Comparison of ENCODE assay signal across 9 cellular contexts in genomic region chr20:21505161-21505809, GRCh38. TPM values are rescaled to one million over a fixed set of nuclear protein-coding genes. Genes with fewer than 3 reads are reported as not detected.
DNase-seq lines count a peak whose midpoint lies in the region; ATAC-seq and TF ChIP-seq lines count a peak whose summit lies in the region.
"Had no signal": no experiment of that assay in that cellular context is flagged by ENCODE, and none has a peak within 500 bp of the region (broad histone marks: within the 10 kb centered on the region; RNA-seq: fewer than 3 reads in every experiment).

No MANE protein-coding gene starts in this region.

- no peak for TF ChIP-seq POLR2A in transverse colon (IDR thresholded peaks at IDR 0.05)

- no peak overlapping the region for H3K27ac ChIP-seq in RWPE2 (ENCODE audit: poor library complexity, severe bottlenecking)
- H3K27ac ChIP-seq in parathyroid adenoma, result no peak overlapping the region
- no peak overlapping the region for H3K27ac ChIP-seq in transverse colon

- 2% methylated on average over 29 of the region's 36 CpGs; no CpG with 5 or more reads in 1 of the 2 donors for WGBS in transverse colon (ENCODE audit: low coverage in 1 of 2), 2 donors

- intact Hi-C loops in transverse colon (cut with DNase I; ENCODE audit: low total_unique reads), result loop anchor here (2.0 to 5.0 kb wide), 2 partner anchors 268 to 644 kb away; no protein-coding TSS in a partner anchor

- DNase-seq in HS-5 (ENCODE audit: low read depth) (peak; percentile 28), RWPE2 (ENCODE audit: low spot score) (no peak), glomerular visceral epithelial cell (ENCODE audit: extremely low spot score) (peak; percentile 75), transverse colon (peak; percentile 69)
- DNase-seq in activated naive CD4-positive, alpha-beta T cell treated with Interleukin-2 at 50 U/mL for 16 hours, result peak; percentile 84

- no peaks in the 10 kb centered on the region for H3K9me3 ChIP-seq in ES-I3 (ENCODE audit: control insufficient read depth, insufficient read depth, low read length)
- H3K9me3 ChIP-seq in RWPE2 (ENCODE audit: severe bottlenecking), result no peaks in the 10 kb centered on the region
- no peaks in the 10 kb centered on the region for H3K9me3 ChIP-seq in parathyroid adenoma (ENCODE audit: control insufficient read depth, low read length)
- H3K9me3 ChIP-seq in transverse colon, result no peaks in the 10 kb centered on the region

- peak overlapping the region; percentile 80 for H2AFZ ChIP-seq in parathyroid adenoma

- H3K4me2 ChIP-seq in parathyroid adenoma (ENCODE audit: low read length), result no peak overlapping the region

- TF ChIP-seq EP300 in transverse colon (IDR thresholded peaks at IDR 0.05; ENCODE audit: low read depth), result no peak

- H3K9ac ChIP-seq in ES-I3 (ENCODE audit: low read depth, low read length), result peak overlapping the region; percentile 56
- H3K9ac ChIP-seq in parathyroid adenoma, result no peak overlapping the region

- H3K36me3 ChIP-seq in ES-I3 (ENCODE audit: insufficient read depth, low read length) (no peaks in the 10 kb centered on the region), RWPE2 (ENCODE audit: low read depth) (no peaks in the 10 kb centered on the region), parathyroid adenoma (ENCODE audit: control insufficient read depth, insufficient read depth, low read length) (no peaks in the 10 kb centered on the region), transverse colon (no peaks in the 10 kb centered on the region)

- H3K27me3 ChIP-seq in RWPE2 (ENCODE audit: insufficient read depth, poor library complexity, severe bottlenecking) (peaks cover 59% of the 10 kb centered on the region), parathyroid adenoma (ENCODE audit: control insufficient read depth, insufficient read depth, low read length) (peaks cover 26% of the 10 kb centered on the region), transverse colon (peaks cover 87% of the 10 kb centered on the region)

- ATAC-seq in RWPE2 (ENCODE audit: low read depth) (peak; percentile 67), HG03045 (IDR thresholded peaks at IDR 0.05; ENCODE audit: unreplicated experiment) (no peak)

- H3K4me3 ChIP-seq in RWPE2 (ENCODE audit: severe bottlenecking), result peak overlapping the region; percentile 16
- H3K4me3 ChIP-seq in parathyroid adenoma (ENCODE audit: low read depth, low read length), result no peak overlapping the region
- peak overlapping the region in 2 of 4 donors; percentile 30 to 54 for H3K4me3 ChIP-seq in transverse colon

- in situ Hi-C loops in transverse colon (cut with MboI; ENCODE audit: low pct_ligation_motif_present in 1 of 4, low pct_unique_long_range_greater_than_20kb in 1 of 4, low sequenced_read_pairs in 3 of 4), result loop anchor here (10.0 to 25.0 kb wide), 5 partner anchors 268 to 643 kb away; no protein-coding TSS in a partner anchor

- H3K4me1 ChIP-seq in ES-I3 (ENCODE audit: insufficient read depth, low read length) (peaks cover 5% of the 10 kb centered on the region; the same call in 1 of the 2 replicates), RWPE2 (ENCODE audit: insufficient read depth, poor library complexity, severe bottlenecking) (no peaks in the 10 kb centered on the region), parathyroid adenoma (no peaks in the 10 kb centered on the region), transverse colon (peaks cover 7 to 26% (median 20%) of the 10 kb centered on the region in 4 donors)

- no peaks in the 10 kb centered on the region for H3K79me2 ChIP-seq in parathyroid adenoma

- peak; percentile 92 for TF ChIP-seq CTCF in RWPE2 (IDR thresholded peaks at IDR 0.05; ENCODE audit: poor library complexity, severe bottlenecking)
- peak; percentile 96 for TF ChIP-seq CTCF in parathyroid adenoma (IDR thresholded peaks at IDR 0.05)
- peak; percentile 95 to 98 (median 97) for TF ChIP-seq CTCF in transverse colon (IDR thresholded peaks at IDR 0.05)

RNA-seq across cellular contexts. Expression of gene NKX2-2, which starts 8.6 kb away (rescaled TPM):
- 1 to 10 TPM in 1 of 4 donors, under 1 TPM in 2, not detected in 1; 0.60 to 2.2 (median 0.82) TPM for total RNA-seq in transverse colon
- total RNA-seq: glomerular endothelial cell had no signal
